ENCODE assay signal across 21 cellular contexts in genomic region chr7:39016609-39017008, GRCh38. TPM values are rescaled to one million over a fixed set of nuclear protein-coding genes. Genes with fewer than 3 reads are reported as not detected.
DNase-seq lines count a peak whose midpoint lies in the region; ATAC-seq and TF ChIP-seq lines count a peak whose summit lies in the region.
"Had no signal": no experiment of that assay in that cellular context is flagged by ENCODE, and none has a peak within 500 bp of the region (broad histone marks: within the 10 kb centered on the region; RNA-seq: fewer than 3 reads in every experiment).

No MANE protein-coding gene starts in this region.

- no peaks in the 10 kb centered on the region for H3K36me3 ChIP-seq in body of pancreas (replicated peaks in 1 of 2; ENCODE audit: insufficient read depth in 1 of 2, low read depth in 2 of 2)
- no peaks in the 10 kb centered on the region for H3K36me3 ChIP-seq in lower lobe of right lung
- no peaks in the 10 kb centered on the region for H3K36me3 ChIP-seq in upper lobe of right lung
- H3K36me3 ChIP-seq in OCI-LY7 (ENCODE audit: insufficient read depth, low read length), result no peaks in the 10 kb centered on the region
- H3K36me3 ChIP-seq: esophagus muscularis mucosa had no signal

- no peak for TF ChIP-seq CTCF in body of pancreas (IDR thresholded peaks at IDR 0.05)
- TF ChIP-seq CTCF in lower lobe of right lung (IDR thresholded peaks at IDR 0.05), result no peak
- no peak for TF ChIP-seq CTCF in upper lobe of right lung (IDR thresholded peaks at IDR 0.05)
- TF ChIP-seq CTCF in OCI-LY7 (conservative IDR thresholded peaks at IDR 0.05; ENCODE audit: low read length), result no peak

- no peak overlapping the region for H3K4me3 Mint-ChIP-seq in T-cell
- H3K4me3 Mint-ChIP-seq: activated CD4-positive, alpha-beta memory T cell treated with anti-CD3 and anti-CD28 coated beads for 36 hours; activated T-cell treated with anti-CD3 and anti-CD28 coated beads, Interleukin-2, amount 50 U/mL, for 24 hours; CD14-positive monocyte; stimulated activated naive B cell treated with anti-CD40 and anti-IgM and Interleukin-4, amounts not matched to agents 10 μg/mL and 1 μg/mL and 100 μg/mL, for 72 hours had no signal

- TF ChIP-seq POLR2A in body of pancreas (IDR thresholded peaks at IDR 0.05), result no peak

- no peak overlapping the region for H2AFZ ChIP-seq in OCI-LY7 (ENCODE audit: low read length)

- peak; percentile 69 for ATAC-seq in body of pancreas
- ATAC-seq in lower lobe of right lung, result peak; percentile 97 to 98
- peak; percentile 100 for ATAC-seq in upper lobe of right lung
- no peak for ATAC-seq in T-cell (replicated peaks in 1 of 4)
- ATAC-seq: stimulated activated naive B cell treated with anti-CD40 and anti-IgM and Interleukin-4, amounts not matched to agents 10 μg/mL and 1 μg/mL and 100 μg/mL, for 72 hours had no signal

- no peaks in the 10 kb centered on the region for H3K27me3 Mint-ChIP-seq in T-cell
- H3K27me3 Mint-ChIP-seq: activated CD4-positive, alpha-beta memory T cell treated with anti-CD3 and anti-CD28 coated beads for 36 hours; activated T-cell treated with anti-CD3 and anti-CD28 coated beads, Interleukin-2, amount 50 U/mL, for 24 hours; stimulated activated naive B cell treated with anti-CD40 and anti-IgM and Interleukin-4, amounts not matched to agents 10 μg/mL and 1 μg/mL and 100 μg/mL, for 72 hours had no signal

- POLR2A ChIA-PET in T-cell (lab: Charles Lee) (no interaction called here), OCI-LY7 (lab: Charles Lee) (interaction anchor here (0.7 kb wide), 2 partner anchors 274 to 1429 kb away, joined by 5 to 6 read pairs; no protein-coding TSS in a partner anchor)

- H3K27me3 ChIP-seq in body of pancreas, result no peaks in the 10 kb centered on the region
- no peaks in the 10 kb centered on the region for H3K27me3 ChIP-seq in lower lobe of right lung (ENCODE audit: low read depth)
- no peaks in the 10 kb centered on the region for H3K27me3 ChIP-seq in upper lobe of right lung
- H3K27me3 ChIP-seq: esophagus muscularis mucosa had no signal

- no peaks in the 10 kb centered on the region for H3K4me1 Mint-ChIP-seq in T-cell
- H3K4me1 Mint-ChIP-seq: CD14-positive monocyte; stimulated activated naive B cell treated with anti-CD40 and anti-IgM and Interleukin-4, amounts not matched to agents 10 μg/mL and 1 μg/mL and 100 μg/mL, for 72 hours had no signal

- no peak overlapping the region for H3K4me3 ChIP-seq in body of pancreas
- no peak overlapping the region for H3K4me3 ChIP-seq in lower lobe of right lung
- no peak overlapping the region for H3K4me3 ChIP-seq in upper lobe of right lung
- H3K4me3 ChIP-seq in OCI-LY7 (ENCODE audit: low read depth, low read length, poor library complexity, severe bottlenecking), result no peak overlapping the region
- H3K4me3 ChIP-seq: esophagus muscularis mucosa had no signal

- H3K36me3 Mint-ChIP-seq in T-cell, result no peaks in the 10 kb centered on the region
- H3K36me3 Mint-ChIP-seq: activated CD4-positive, alpha-beta memory T cell treated with anti-CD3 and anti-CD28 coated beads for 36 hours; CD14-positive monocyte; stimulated activated naive B cell treated with anti-CD40 and anti-IgM and Interleukin-4, amounts not matched to agents 10 μg/mL and 1 μg/mL and 100 μg/mL, for 72 hours had no signal

- no peaks in the 10 kb centered on the region for H4K20me1 ChIP-seq in OCI-LY7 (ENCODE audit: insufficient read depth, low read length)

- CTCF ChIA-PET in T-cell (lab: Charles Lee), result no interaction called here
- CTCF ChIA-PET in OCI-LY7 (lab: Charles Lee; ENCODE audit: unreplicated experiment), result interaction anchor here (1.1 kb wide), 1 partner anchor 523 kb away, joined by 4 read pairs; no protein-coding TSS in a partner anchor

- H3K4me1 ChIP-seq in body of pancreas (peaks cover 4% of the 10 kb centered on the region), lower lobe of right lung (no peaks in the 10 kb centered on the region), upper lobe of right lung (no peaks in the 10 kb centered on the region), OCI-LY7 (ENCODE audit: insufficient read depth, low read length, poor library complexity, severe bottlenecking) (no peaks in the 10 kb centered on the region)
- H3K4me1 ChIP-seq: esophagus muscularis mucosa had no signal

- H3K4me2 ChIP-seq in OCI-LY7 (ENCODE audit: low read length), result no peak overlapping the region

- BruUV-seq in OCI-LY7 (replicated peaks; lab: Mats Ljungman, UMichigan), result no TSS peak

- H3K27ac ChIP-seq in body of pancreas (no peak overlapping the region), lower lobe of right lung (no peak overlapping the region), upper lobe of right lung (no peak overlapping the region), OCI-LY7 (ENCODE audit: low read depth, low read length, poor library complexity, severe bottlenecking) (no peak overlapping the region)
- H3K27ac ChIP-seq: esophagus muscularis mucosa had no signal

- H3K9me3 ChIP-seq in body of pancreas (no peaks in the 10 kb centered on the region), lower lobe of right lung (no peaks in the 10 kb centered on the region), upper lobe of right lung (no peaks in the 10 kb centered on the region), OCI-LY7 (ENCODE audit: low read length) (no peaks in the 10 kb centered on the region)
- H3K9me3 ChIP-seq: esophagus muscularis mucosa had no signal

- DNase-seq in SIG-M5 treated with dmso at 0.1 percent for 504 hours (lab: John Stamatoyannopoulos, UW; ENCODE audit: unreplicated experiment) (peak; percentile 51), SIG-M5 (lab: John Stamatoyannopoulos, UW) (no peak), body of pancreas (peak; percentile 15 to 38 (median 25)), lower lobe of right lung (peak; percentile 68), upper lobe of right lung (peak; percentile 68), T-cell (no peak), NCI-H446 treated with DMSO at 0.1 percent for 48 hours (lab: John Stamatoyannopoulos, UW) (no peak), OCI-LY7 (ENCODE audit: low spot score) (no peak)
- DNase-seq: activated CD4-positive, alpha-beta memory T cell treated with anti-CD3 and anti-CD28 coated beads for 36 hours; activated naive CD4-positive, alpha-beta T cell treated with anti-CD3 and anti-CD28 coated beads, Interleukin-2, amount 50 U/mL, for 16 hours; activated T-cell treated with anti-CD3 and anti-CD28 coated beads, Interleukin-2, amount 50 U/mL, for 24 hours; dermis blood vessel endothelial cell; DMS79 treated with DMSO at 0.1 percent for 48 hours; NCI-H1694 treated with DMSO at 0.1 percent for 48 hours; NCI-H524; stimulated activated CD4-positive, alpha-beta T cell treated with anti-CD3 and anti-CD28 coated beads, Interleukin-15, amount 100 ng/mL, for 24 hours; stimulated activated naive B cell treated with anti-CD40 and anti-IgM and Interleukin-4, amounts not matched to agents 10 μg/mL and 1 μg/mL and 100 μg/mL, for 72 hours had no signal

- intact Hi-C loops in body of pancreas (cut with DNase I), result no loop called here
- intact Hi-C loops in lower lobe of right lung (cut with DNase I), result no loop called here
- intact Hi-C loops in upper lobe of right lung (cut with DNase I), result no loop called here
- intact Hi-C loops in OCI-LY7 (cut with micrococcal nuclease; ENCODE audit: unreplicated experiment), result no loop called here

- no peaks in the 10 kb centered on the region for H3K9me2 ChIP-seq in OCI-LY7 (ENCODE audit: insufficient read depth, low read length)

- H3K27ac Mint-ChIP-seq in T-cell, result no peak overlapping the region
- H3K27ac Mint-ChIP-seq: activated CD4-positive, alpha-beta memory T cell treated with anti-CD3 and anti-CD28 coated beads for 36 hours; activated T-cell treated with anti-CD3 and anti-CD28 coated beads, Interleukin-2, amount 50 U/mL, for 24 hours; CD14-positive monocyte; stimulated activated naive B cell treated with anti-CD40 and anti-IgM and Interleukin-4, amounts not matched to agents 10 μg/mL and 1 μg/mL and 100 μg/mL, for 72 hours had no signal

- H3K79me2 ChIP-seq in OCI-LY7 (ENCODE audit: insufficient read depth, low read depth, low read length), result no peaks in the 10 kb centered on the region

- H3K9me3 Mint-ChIP-seq in T-cell, result no peaks in the 10 kb centered on the region
- H3K9me3 Mint-ChIP-seq: activated CD4-positive, alpha-beta memory T cell treated with anti-CD3 and anti-CD28 coated beads for 36 hours; activated T-cell treated with anti-CD3 and anti-CD28 coated beads, Interleukin-2, amount 50 U/mL, for 24 hours had no signal

- 16% methylated on average over 9 of the region's 9 CpGs for WGBS in body of pancreas, 2 donors

RNA-seq across cellular contexts. Expression of gene POU6F2, which starts 38.9 kb away (rescaled TPM):
- 1 to 10 TPM; 5.2 to 6.3 TPM for total RNA-seq in body of pancreas
- total RNA-seq in lower lobe of right lung, result not detected
- total RNA-seq in upper lobe of right lung, result 0.78 TPM
- total RNA-seq in T-cell, result not detected
- not detected in 2 replicates for total RNA-seq in OCI-LY7 (2014; rRNA removed; shearing (Covaris generic))
- total RNA-seq in OCI-LY7 (2022), result 0.40 and 0.52 TPM in 2 replicates
- total RNA-seq: A673; activated CD4-positive, alpha-beta memory T cell treated with anti-CD3 and anti-CD28 coated beads for 36 hours; dermis blood vessel endothelial cell; esophagus muscularis mucosa; glomerular endothelial cell had no signal

Comparison
In these comparisons a context has a peak if more than half of its experiments do, and no peak if none do; other contexts are left out.
1. DNase-seq: peak in SIG-M5 treated with dmso at 0.1 percent for 504 hours (single experiment), body of pancreas (4 of 4), lower lobe of right lung (single experiment) and upper lobe of right lung (single experiment); none in SIG-M5 (single experiment), T-cell (0 of 34), NCI-H446 treated with DMSO at 0.1 percent for 48 hours (single experiment) and OCI-LY7 (single experiment).
2. ATAC-seq: peak in body of pancreas (single experiment), lower lobe of right lung (2 of 2) and upper lobe of right lung (single experiment); none in T-cell (0 of 4).